Comparison of ENCODE assay signal across 25 cellular contexts in the genomic region with DNA sequence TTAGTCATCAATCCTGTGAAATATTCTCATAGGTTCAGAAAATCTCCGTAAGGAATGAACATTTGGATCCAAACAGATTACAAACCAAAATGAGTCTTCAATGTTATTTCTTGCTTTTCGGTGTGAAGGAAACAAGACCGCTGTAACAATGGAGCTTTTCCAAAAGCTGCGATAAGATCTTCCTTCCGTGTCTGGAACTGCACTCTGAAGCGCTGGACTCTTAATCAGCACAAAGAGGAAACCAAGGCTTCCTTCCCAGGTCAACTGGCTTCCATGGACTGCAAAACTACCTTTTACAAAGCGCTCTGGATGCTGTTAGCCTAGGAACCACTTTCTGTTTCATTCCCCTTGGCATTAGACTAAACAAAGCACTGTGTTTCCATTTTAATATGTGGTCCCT.
A peak's percentile ranks its signal among the peaks of the same experiment; 100 is the strongest.
DNase-seq lines count a peak whose midpoint lies in the region; ATAC-seq, FAIRE-seq and TF ChIP-seq lines count a peak whose summit lies in the region.
"Had no signal": no experiment of that assay in that cellular context is flagged by ENCODE, and none has a peak within 500 bp of the region (broad histone marks: within the 10 kb centered on the region; RNA-seq: fewer than 3 reads in every experiment).

No MANE protein-coding gene starts in this region.

- WGBS in gastroesophageal sphincter (ENCODE audit: low coverage in 1 of 2), 2 donors, result 64 to 82% methylated on average over 7 of the region's 7 CpGs
- 8 to 32% (median 10%) methylated on average over 7 of the region's 7 CpGs for WGBS in ovary, 3 donors

- H3K9ac ChIP-seq in kidney (ENCODE audit: low read length in 2 of 2), result no peak overlapping the region
- H3K9ac ChIP-seq: neural progenitor cell had no signal

- no peak for FAIRE-seq in kidney (lab: Jason Lieb, UNC)
- FAIRE-seq: GM12891 had no signal

- no peaks in the 10 kb centered on the region for H3K27me3 ChIP-seq in gastroesophageal sphincter
- no peaks in the 10 kb centered on the region for H3K27me3 ChIP-seq in ovary
- H3K27me3 ChIP-seq: neural progenitor cell, testis had no signal

- peak; percentile 60 for DNase-seq in GM04503 (ENCODE audit: low read depth)
- peak; percentile 82 for DNase-seq in M059J (ENCODE audit: low read depth)
- DNase-seq in ovary, result no peak
- no peak for DNase-seq in T-helper 9 cell
- DNase-seq in kidney, result no peak
- DNase-seq in mucosa of gallbladder (ENCODE audit: low spot score), result no peak
- DNase-seq: activated CD4-positive, alpha-beta T cell treated with anti-CD3 and anti-CD28 coated beads for 4 hours; activated naive CD4-positive, alpha-beta T cell treated with anti-CD3 and anti-CD28 coated beads, Interleukin-2, amount 50 U/mL, for 16 hours; AML-193; CD8-positive, alpha-beta memory T cell; DMS53; left colon; mucosa of descending colon; NCI-H1092; NCI-H2029; NCI-H345; NCI-H774; SHP77; stimulated activated CD4-positive, alpha-beta T cell treated with anti-CD3 and anti-CD28 coated beads, Interleukin-2, amount 100 ng/mL, for 48 hours; stimulated activated naive CD4-positive, alpha-beta T cell; testis had no signal

- H3K4me1 ChIP-seq in gastroesophageal sphincter, result no peaks in the 10 kb centered on the region
- H3K4me1 ChIP-seq in ovary (ENCODE audit: insufficient read depth), result peaks cover 6% of the 10 kb centered on the region
- no peaks in the 10 kb centered on the region for H3K4me1 ChIP-seq in kidney (ENCODE audit: control insufficient read depth in 1 of 2, insufficient read depth in 1 of 2, low read depth in 1 of 2, low read length in 2 of 2)
- H3K4me1 ChIP-seq: neural progenitor cell, testis had no signal

- intact Hi-C loops in ovary (cut with DNase I) (no loop called here), kidney (cut with DNase I) (no loop called here)

- TF ChIP-seq POLR2A in gastroesophageal sphincter (IDR thresholded peaks at IDR 0.05) (no peak), ovary (IDR thresholded peaks at IDR 0.05) (no peak)

- peak; percentile 39 for ATAC-seq in gastroesophageal sphincter
- ATAC-seq: left colon, mucosa of descending colon had no signal

- no peak for TF ChIP-seq EP300 in gastroesophageal sphincter (IDR thresholded peaks at IDR 0.05)
- TF ChIP-seq EP300 in ovary (IDR thresholded peaks at IDR 0.05), result no peak

- H3K4me3 ChIP-seq in gastroesophageal sphincter (no peak overlapping the region), ovary (peak overlapping the region; percentile 9), kidney (ENCODE audit: low read length in 2 of 2) (no peak overlapping the region)
- H3K4me3 ChIP-seq: mucosa of descending colon, neural progenitor cell, smooth muscle cell, testis had no signal

- no peaks in the 10 kb centered on the region for H3K36me3 ChIP-seq in gastroesophageal sphincter
- H3K36me3 ChIP-seq in ovary, result no peaks in the 10 kb centered on the region
- no peaks in the 10 kb centered on the region for H3K36me3 ChIP-seq in kidney (ENCODE audit: control insufficient read depth in 1 of 2, insufficient read depth in 2 of 2, low read length in 2 of 2)
- H3K36me3 ChIP-seq: neural progenitor cell had no signal

- H3K9me3 ChIP-seq in gastroesophageal sphincter (no peaks in the 10 kb centered on the region), ovary (no peaks in the 10 kb centered on the region), kidney (ENCODE audit: control insufficient read depth in 1 of 2, low read length in 2 of 2) (no peaks in the 10 kb centered on the region)
- H3K9me3 ChIP-seq: mucosa of descending colon, testis had no signal

- TF ChIP-seq CTCF in gastroesophageal sphincter (IDR thresholded peaks at IDR 0.05) (no peak), ovary (IDR thresholded peaks at IDR 0.05) (no peak), kidney (IDR thresholded peaks at IDR 0.05; ENCODE audit: borderline replicate concordance, extremely low read depth, insufficient read depth) (no peak)

- H3K27ac ChIP-seq in gastroesophageal sphincter (no peak overlapping the region), ovary (no peak overlapping the region), kidney (ENCODE audit: low read depth in 2 of 2, low read length in 2 of 2) (peak overlapping the region in 1 of 2 donors; percentile 69)
- H3K27ac ChIP-seq: neural progenitor cell, testis had no signal

Comparison
In these comparisons a context has a peak if more than half of its experiments do, and no peak if none do; other contexts are left out.
1. DNase-seq: peak in GM04503 (single experiment) and M059J (single experiment); none in ovary (0 of 5), T-helper 9 cell (single experiment), kidney (single experiment) and mucosa of gallbladder (single experiment).